Comparison of ENCODE assay signal across 8 cellular contexts in the genomic region with DNA sequence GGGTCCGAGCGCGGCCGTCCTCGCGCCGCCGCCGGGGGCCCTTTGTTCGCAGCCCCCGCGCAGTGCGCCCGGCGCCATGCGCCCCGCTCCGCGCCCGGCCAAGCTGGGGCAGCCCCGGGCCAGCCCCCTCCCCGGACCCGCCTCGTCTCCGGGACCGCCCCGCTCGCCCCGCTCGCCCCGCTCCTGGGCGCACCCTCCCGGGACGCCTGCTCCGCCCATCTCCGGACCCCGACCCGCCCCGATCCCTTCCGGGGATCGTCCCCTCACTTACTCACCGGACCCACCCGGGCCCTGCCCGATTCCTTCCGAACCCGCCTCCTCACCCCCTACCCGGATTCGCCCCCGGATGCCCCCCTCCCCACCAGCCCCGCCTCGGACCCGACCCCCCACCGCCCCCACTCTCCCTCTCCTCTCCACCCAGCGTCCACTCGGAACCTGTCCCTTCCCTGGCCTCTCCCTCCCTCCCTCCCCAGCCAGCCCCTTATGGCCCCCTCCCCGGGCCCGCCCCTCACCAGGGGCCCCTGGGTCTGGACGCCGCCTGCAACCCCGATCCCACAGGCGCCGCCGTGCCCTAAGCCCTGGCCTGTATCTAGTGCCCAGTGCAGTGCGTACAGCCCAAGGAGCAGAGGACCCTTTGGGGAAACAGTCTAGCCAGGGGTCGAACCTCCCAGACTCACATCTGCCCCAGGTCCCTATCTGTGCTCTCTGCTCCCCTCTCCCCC. TPM values are rescaled to one million over a fixed set of nuclear protein-coding genes. Genes with fewer than 3 reads are reported as not detected.
DNase-seq lines count a peak whose midpoint lies in the region; ATAC-seq and TF ChIP-seq lines count a peak whose summit lies in the region.

Gene CPAMD8 (minus strand): TSS at position 105 of the 722 bp plus-strand sequence. CDS start 168 bp downstream, outside the sequence.

- peaks cover 4% of the 10 kb centered on the region in 2 donors for H3K9me3 Mint-ChIP-seq in activated T-cell treated with anti-CD3 and anti-CD28 coated beads, Interleukin-2, amount 50 U/mL, for 72 hours
- peaks cover 17% of the 10 kb centered on the region for H3K9me3 Mint-ChIP-seq in endodermal cell
- peaks cover 0 to 32% (median 20%) of the 10 kb centered on the region in 11 donors for H3K9me3 Mint-ChIP-seq in naive thymus-derived CD4-positive, alpha-beta T cell

- peak; percentile 38 to 39 for ATAC-seq in activated T-cell treated with anti-CD3 and anti-CD28 coated beads, Interleukin-2, amount 50 U/mL, for 72 hours (replicated peaks in 1 of 2)
- ATAC-seq in naive thymus-derived CD4-positive, alpha-beta T cell: no peak
- ATAC-seq in GM21528 (IDR thresholded peaks at IDR 0.05; ENCODE audit: low FRiP score, unreplicated experiment): no peak

- no peak for DNase-seq in activated T-cell treated with anti-CD3 and anti-CD28 coated beads, Interleukin-2, amount 50 U/mL, for 72 hours
- no peak for DNase-seq in activated T-cell treated with anti-CD3 and anti-CD28 coated beads for 4 hours
- peak; percentile 76 for DNase-seq in endodermal cell
- no peak for DNase-seq in naive thymus-derived CD4-positive, alpha-beta T cell
- DNase-seq in ureter (ENCODE audit: low spot score): no peak
- DNase-seq in DMS79 (lab: John Stamatoyannopoulos, UW): no peak
- DNase-seq in NCI-H446 treated with DMSO at 0.1 percent for 48 hours (lab: John Stamatoyannopoulos, UW): no peak

- peaks cover 11% of the 10 kb centered on the region for H3K27me3 ChIP-seq in endodermal cell (ENCODE audit: control insufficient read depth, insufficient read depth, low read length, poor library complexity, severe bottlenecking)
- peaks cover 0 to 11% of the 10 kb centered on the region in 2 donors for H3K27me3 ChIP-seq in naive thymus-derived CD4-positive, alpha-beta T cell (ENCODE audit: control insufficient read depth in 2 of 2, insufficient read depth in 2 of 2, low read length in 2 of 2)

- peaks cover 16% of the 10 kb centered on the region for H3K9me3 ChIP-seq in endodermal cell (ENCODE audit: control insufficient read depth, low read length)
- H3K9me3 ChIP-seq in naive thymus-derived CD4-positive, alpha-beta T cell (ENCODE audit: control insufficient read depth in 2 of 3, low read length in 3 of 3): peaks cover 0 to 24% (median 0%) of the 10 kb centered on the region in 3 experiments

- WGBS in endodermal cell (ENCODE audit: insufficient coverage in 1 of 2, insufficient read length in 1 of 2), 2 experiments: 6 to 10% methylated on average over 16 to 55 of the region's 65 CpGs

- no peaks in the 10 kb centered on the region for H3K36me3 ChIP-seq in endodermal cell (ENCODE audit: control insufficient read depth, insufficient read depth, low read length)
- H3K36me3 ChIP-seq in naive thymus-derived CD4-positive, alpha-beta T cell (ENCODE audit: control insufficient read depth in 2 of 3, insufficient read depth in 3 of 3, low read length in 3 of 3): no peaks in the 10 kb centered on the region

- H3K27ac ChIP-seq in endodermal cell (ENCODE audit: low read depth, low read length): no peak within 1 kb of the TSS
- H3K27ac ChIP-seq in naive thymus-derived CD4-positive, alpha-beta T cell (ENCODE audit: low read depth, low read length): no peak within 1 kb of the TSS

- H3K4me3 ChIP-seq in endodermal cell (ENCODE audit: low read length): peak within 1 kb of the TSS; percentile 84
- peak within 1 kb of the TSS; percentile 48 for H3K4me3 ChIP-seq in naive thymus-derived CD4-positive, alpha-beta T cell (ENCODE audit: low read length)

- H3K4me3 Mint-ChIP-seq in activated T-cell treated with anti-CD3 and anti-CD28 coated beads, Interleukin-2, amount 50 U/mL, for 72 hours: peak within 1 kb of the TSS; percentile 53 to 68
- peak within 1 kb of the TSS; percentile 72 for H3K4me3 Mint-ChIP-seq in endodermal cell
- H3K4me3 Mint-ChIP-seq in naive thymus-derived CD4-positive, alpha-beta T cell: peak within 1 kb of the TSS; percentile 2 to 85 (median 76)

- TF ChIP-seq CTCF in endodermal cell (conservative IDR thresholded peaks at IDR 0.05): no peak

- peaks cover 4 to 6% of the 10 kb centered on the region in 2 donors for H3K36me3 Mint-ChIP-seq in activated T-cell treated with anti-CD3 and anti-CD28 coated beads, Interleukin-2, amount 50 U/mL, for 72 hours (ENCODE audit: insufficient read depth in 2 of 2)
- peaks cover 15% of the 10 kb centered on the region for H3K36me3 Mint-ChIP-seq in endodermal cell (ENCODE audit: low read depth)
- H3K36me3 Mint-ChIP-seq in naive thymus-derived CD4-positive, alpha-beta T cell: peaks cover 0 to 24% (median 20%) of the 10 kb centered on the region in 5 donors

- peaks cover 45% of the 10 kb centered on the region for H3K27me3 Mint-ChIP-seq in activated T-cell treated with anti-CD3 and anti-CD28 coated beads, Interleukin-2, amount 50 U/mL, for 72 hours (ENCODE audit: low read depth)
- H3K27me3 Mint-ChIP-seq in endodermal cell (ENCODE audit: insufficient read depth): peaks cover 18% of the 10 kb centered on the region
- peaks cover 36 to 62% (median 45%) of the 10 kb centered on the region in 5 donors for H3K27me3 Mint-ChIP-seq in naive thymus-derived CD4-positive, alpha-beta T cell

- no peaks in the 10 kb centered on the region for H3K4me1 Mint-ChIP-seq in activated T-cell treated with anti-CD3 and anti-CD28 coated beads, Interleukin-2, amount 50 U/mL, for 72 hours (ENCODE audit: low read depth)
- peaks cover 5% of the 10 kb centered on the region for H3K4me1 Mint-ChIP-seq in endodermal cell
- peaks cover 3 to 14% (median 8%) of the 10 kb centered on the region in 7 donors for H3K4me1 Mint-ChIP-seq in naive thymus-derived CD4-positive, alpha-beta T cell

- no peaks in the 10 kb centered on the region for H3K4me1 ChIP-seq in endodermal cell (ENCODE audit: control insufficient read depth, insufficient read depth, low read length)
- H3K4me1 ChIP-seq in naive thymus-derived CD4-positive, alpha-beta T cell (ENCODE audit: control insufficient read depth in 2 of 2, insufficient read depth in 2 of 2, low read length in 2 of 2): peaks cover 0 to 7% of the 10 kb centered on the region in 2 donors

- CTCF ChIA-PET in naive thymus-derived CD4-positive, alpha-beta T cell (lab: Charles Lee): interaction anchor here (0.5 to 0.6 kb wide), 2 partner anchors 12 to 255 kb away, joined by 3 read pairs; no protein-coding TSS in a partner anchor

- intact Hi-C loops in naive thymus-derived CD4-positive, alpha-beta T cell (cut with micrococcal nuclease): loop anchor here in 1 of 2 donors (2.0 kb wide), 1 partner anchor 26 kb away; no protein-coding TSS in a partner anchor

- H3K27ac Mint-ChIP-seq in activated T-cell treated with anti-CD3 and anti-CD28 coated beads, Interleukin-2, amount 50 U/mL, for 72 hours: no peak within 1 kb of the TSS
- no peak within 1 kb of the TSS for H3K27ac Mint-ChIP-seq in endodermal cell
- peak within 1 kb of the TSS in 2 of 9 donors; percentile 32 to 53 for H3K27ac Mint-ChIP-seq in naive thymus-derived CD4-positive, alpha-beta T cell

- POLR2A ChIA-PET in naive thymus-derived CD4-positive, alpha-beta T cell (lab: Charles Lee): no interaction called here

- H3K9ac ChIP-seq in endodermal cell (ENCODE audit: extremely low read depth, low read length, poor library complexity, severe bottlenecking): peak within 1 kb of the TSS; percentile 25

RNA-seq across cellular contexts. Expression of gene CPAMD8, which starts in this region (rescaled TPM):
- under 1 TPM; 0.28 to 0.43 TPM for total RNA-seq in activated T-cell treated with anti-CD3 and anti-CD28 coated beads, Interleukin-2, amount 50 U/mL, for 72 hours
- total RNA-seq in endodermal cell: 10 to 100 TPM; 19.7 to 22.9 TPM
- polyA plus RNA-seq in endodermal cell (2013, experiment 1 of 2): 15.1 TPM
- polyA plus RNA-seq in endodermal cell (2013, experiment 2 of 2): 11.6 TPM
- total RNA-seq in naive thymus-derived CD4-positive, alpha-beta T cell: 1 to 10 TPM in 4 of 5 experiments, under 1 TPM in 1; 0.44 to 6.6 (median 3.2) TPM
- under 1 TPM; 0.18 to 0.66 TPM for polyA plus RNA-seq in naive thymus-derived CD4-positive, alpha-beta T cell
- 51.8 TPM for total RNA-seq in ureter

Comparison
In these comparisons a context has a peak if more than half of its experiments do, and no peak if none do; other contexts are left out.
1. Peak in ATAC-seq in activated T-cell treated with anti-CD3 and anti-CD28 coated beads, Interleukin-2, amount 50 U/mL, for 72 hours; RNA of the gene not detected or under 1 TPM.